Comparison of ENCODE assay signal across 16 cellular contexts in the genomic region with DNA sequence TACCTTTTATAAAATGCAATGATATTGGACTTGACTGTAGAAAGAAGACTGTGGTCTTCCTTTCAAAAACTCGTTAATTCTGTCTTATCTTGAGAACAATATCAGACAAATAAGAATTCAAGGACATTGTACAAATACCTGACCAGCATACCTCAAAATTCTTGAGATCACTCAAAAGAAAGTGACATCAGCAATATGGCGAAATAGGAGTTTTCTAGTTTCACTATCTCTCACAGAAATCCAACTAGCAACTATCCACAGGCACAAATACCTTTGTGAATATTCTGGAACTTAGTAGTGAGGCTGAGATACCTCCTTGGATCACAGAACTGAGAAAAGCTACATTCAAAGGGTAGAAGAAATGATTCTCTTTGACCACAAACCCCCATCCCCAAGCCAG.
"Had no signal": no experiment of that assay in that cellular context is flagged by ENCODE, and none has a peak within 500 bp of the region (broad histone marks: within the 10 kb centered on the region; RNA-seq: fewer than 3 reads in every experiment).

No MANE protein-coding gene starts in this region.

- H3K4me3 Mint-ChIP-seq: endodermal cell, neural crest cell had no signal

- H3K9me3 Mint-ChIP-seq: endodermal cell, neural crest cell had no signal

- H3K27ac Mint-ChIP-seq: endodermal cell; naive thymus-derived CD8-positive, alpha-beta T cell had no signal

- DNase-seq: colonic mucosa; dermis blood vessel endothelial cell; endodermal cell; erythroblast; heart left ventricle; hippocampal formation; naive thymus-derived CD8-positive, alpha-beta T cell; ovary; right cardiac atrium; small intestine; stimulated activated CD4-positive, alpha-beta T cell treated with anti-CD3 and anti-CD28 coated beads, Interleukin-12 subunit alpha, Interleukin-12 subunit beta, amount 100 ng/mL, for 4 hours; stomach; substantia nigra; transverse colon had no signal

- H3K27me3 Mint-ChIP-seq: naive thymus-derived CD8-positive, alpha-beta T cell had no signal

- H3K4me3 ChIP-seq: colonic mucosa, ovary, stomach, thoracic aorta, transverse colon had no signal

- H3K36me3 Mint-ChIP-seq: naive thymus-derived CD8-positive, alpha-beta T cell had no signal
